22 cellular contexts compared by ENCODE assay signal in the genomic region with DNA sequence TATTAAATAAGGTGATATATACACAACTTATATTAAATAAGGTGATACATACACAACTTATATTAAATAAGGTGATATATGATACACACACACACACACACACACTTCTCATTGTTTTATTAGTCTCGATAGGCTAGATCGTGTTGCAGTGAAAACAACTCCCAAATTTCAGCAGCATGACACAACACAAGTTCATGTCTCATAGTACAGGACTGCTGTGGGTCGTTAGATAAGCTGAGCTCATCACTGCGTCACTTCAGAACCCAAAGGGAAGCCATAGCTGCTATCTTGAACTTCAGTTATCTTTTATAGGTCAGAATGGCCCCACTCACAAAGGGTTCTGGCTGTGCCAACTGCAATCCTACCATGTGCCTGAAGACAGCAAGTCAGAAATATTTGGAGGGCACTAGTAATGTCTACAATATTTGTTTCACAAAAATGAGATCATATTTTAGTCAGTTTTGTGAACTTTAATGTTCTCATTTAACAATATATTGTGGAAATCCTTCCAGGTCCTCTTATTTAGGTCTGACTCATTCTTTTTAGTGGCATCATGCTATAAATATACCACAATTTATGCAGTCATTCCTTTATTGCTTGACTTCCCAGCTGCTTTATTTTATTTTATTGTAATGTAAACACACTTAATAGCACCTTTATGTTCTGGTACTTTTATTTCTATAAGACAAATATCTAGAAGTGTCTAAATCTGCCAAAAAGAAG.
DNase-seq lines count a peak whose midpoint lies in the region; ATAC-seq and TF ChIP-seq lines count a peak whose summit lies in the region.
"Had no signal": no experiment of that assay in that cellular context is flagged by ENCODE, and none has a peak within 500 bp of the region (broad histone marks: within the 10 kb centered on the region; RNA-seq: fewer than 3 reads in every experiment).

No MANE protein-coding gene starts in this region.

- peak; percentile 80 for DNase-seq in Daoy (ENCODE audit: low read depth)
- DNase-seq in HUDEP-2 (lab: John Stamatoyannopoulos, UW; ENCODE audit: unreplicated experiment in 76 of 76) = peak in 70 of 76 experiments; percentile 8 to 91 (median 59)
- peak; percentile 8 for DNase-seq in astrocyte of the spinal cord (ENCODE audit: low read depth, low spot score)
- DNase-seq in right atrium auricular region (ENCODE audit: low spot score) = no peak
- DNase-seq in activated T-cell treated with anti-CD3 and anti-CD28 coated beads, Interleukin-2, amount 50 U/mL, for 4 hours = no peak
- no peak for DNase-seq in COR-L47 (lab: John Stamatoyannopoulos, UW)
- DNase-seq: activated CD4-positive, alpha-beta T cell treated with anti-CD3 and anti-CD28 coated beads, Interleukin-2, amount 10 ng/mL, durations not matched to agents 24 days and 14 days; activated naive CD8-positive, alpha-beta T cell treated with anti-CD3 and anti-CD28 coated beads for 36 hours; DMS53; head of caudate nucleus; midbrain; NCI-H1694; NCI-H524 treated with DMSO at 0.1 percent for 48 hours; T-helper 17 cell had no signal

- H3K27me3 ChIP-seq in right atrium auricular region = no peaks in the 10 kb centered on the region

- H3K4me1 Mint-ChIP-seq in activated T-cell treated with anti-CD3 and anti-CD28 coated beads, Interleukin-2, amount 50 U/mL, for 4 hours (ENCODE audit: low read depth) = no peaks in the 10 kb centered on the region
- H3K4me1 Mint-ChIP-seq: activated CD4-positive, alpha-beta T cell treated with anti-CD3 and anti-CD28 coated beads, Interleukin-2, amount 10 ng/mL, durations not matched to agents 24 days and 14 days; activated naive CD8-positive, alpha-beta T cell treated with anti-CD3 and anti-CD28 coated beads for 36 hours; central memory CD8-positive, alpha-beta T cell; stimulated activated memory B cell treated with anti-CD40 and anti-IgM and Interleukin-4, amounts not matched to agents 10 μg/mL and 1 μg/mL and 100 μg/mL, for 72 hours had no signal

- H3K27me3 Mint-ChIP-seq in activated T-cell treated with anti-CD3 and anti-CD28 coated beads, Interleukin-2, amount 50 U/mL, for 4 hours (ENCODE audit: low read depth) = peaks cover 31% of the 10 kb centered on the region

- no peaks in the 10 kb centered on the region for H3K9me3 ChIP-seq in right atrium auricular region
- H3K9me3 ChIP-seq: BLaER1 treated with 17β-estradiol and CSF1 and Interleukin-3, amounts not matched to agents 10 nM and 100 nM; HAP-1 had no signal

- no peak overlapping the region for H3K4me3 Mint-ChIP-seq in activated T-cell treated with anti-CD3 and anti-CD28 coated beads, Interleukin-2, amount 50 U/mL, for 4 hours
- H3K4me3 Mint-ChIP-seq: activated CD4-positive, alpha-beta T cell treated with anti-CD3 and anti-CD28 coated beads, Interleukin-2, amount 10 ng/mL, durations not matched to agents 24 days and 14 days; activated naive CD8-positive, alpha-beta T cell treated with anti-CD3 and anti-CD28 coated beads for 36 hours; central memory CD8-positive, alpha-beta T cell; stimulated activated memory B cell treated with anti-CD40 and anti-IgM and Interleukin-4, amounts not matched to agents 10 μg/mL and 1 μg/mL and 100 μg/mL, for 72 hours; T-helper 17 cell had no signal

- peak overlapping the region; percentile 16 to 71 for H3K27ac ChIP-seq in right atrium auricular region
- H3K27ac ChIP-seq: BLaER1 treated with 17β-estradiol and CSF1 and Interleukin-3, amounts not matched to agents 10 nM and 100 nM; KMS-11 had no signal

- H3K36me3 Mint-ChIP-seq in activated T-cell treated with anti-CD3 and anti-CD28 coated beads, Interleukin-2, amount 50 U/mL, for 4 hours (ENCODE audit: insufficient read depth) = no peaks in the 10 kb centered on the region
- H3K36me3 Mint-ChIP-seq: activated naive CD8-positive, alpha-beta T cell treated with anti-CD3 and anti-CD28 coated beads for 36 hours; stimulated activated memory B cell treated with anti-CD40 and anti-IgM and Interleukin-4, amounts not matched to agents 10 μg/mL and 1 μg/mL and 100 μg/mL, for 72 hours had no signal

- H3K4me1 ChIP-seq in right atrium auricular region = peaks cover 0 to 11% of the 10 kb centered on the region in 2 donors
- H3K4me1 ChIP-seq: BLaER1 treated with 17β-estradiol and CSF1 and Interleukin-3, amounts not matched to agents 10 nM and 100 nM; HAP-1 had no signal

- no peak for ATAC-seq in GM18861 (IDR thresholded peaks at IDR 0.05; ENCODE audit: unreplicated experiment)
- ATAC-seq in activated CD4-positive, CD25-positive, alpha-beta regulatory T cell treated with anti-CD3 and anti-CD28 coated beads, Interleukin-2, amount 50 U/mL, for 24 hours = no peak
- ATAC-seq in activated T-cell treated with anti-CD3 and anti-CD28 coated beads, Interleukin-2, amount 50 U/mL, for 4 hours = no peak
- ATAC-seq: stimulated activated memory B cell treated with anti-CD40 and anti-IgM and Interleukin-4, amounts not matched to agents 10 μg/mL and 1 μg/mL and 100 μg/mL, for 72 hours; T-helper 17 cell had no signal

- in situ Hi-C loops in astrocyte of the spinal cord (cut with HindIII; ENCODE audit: low sequenced_read_pairs) = no loop called here

- no peaks in the 10 kb centered on the region for H3K36me3 ChIP-seq in right atrium auricular region
- H3K36me3 ChIP-seq: BLaER1 treated with 17β-estradiol and CSF1 and Interleukin-3, amounts not matched to agents 10 nM and 100 nM; HAP-1 had no signal

- H3K4me3 ChIP-seq in astrocyte of the spinal cord (ENCODE audit: low read depth, low read length) (no peak overlapping the region), right atrium auricular region (no peak overlapping the region)
- H3K4me3 ChIP-seq: BLaER1 treated with 17β-estradiol and CSF1 and Interleukin-3, amounts not matched to agents 10 nM and 100 nM; HAP-1; smooth muscle cell had no signal

- H3K9me3 Mint-ChIP-seq in activated T-cell treated with anti-CD3 and anti-CD28 coated beads, Interleukin-2, amount 50 U/mL, for 4 hours = no peaks in the 10 kb centered on the region
- H3K9me3 Mint-ChIP-seq: activated CD4-positive, alpha-beta T cell treated with anti-CD3 and anti-CD28 coated beads, Interleukin-2, amount 10 ng/mL, durations not matched to agents 24 days and 14 days; activated naive CD8-positive, alpha-beta T cell treated with anti-CD3 and anti-CD28 coated beads for 36 hours; central memory CD8-positive, alpha-beta T cell; stimulated activated memory B cell treated with anti-CD40 and anti-IgM and Interleukin-4, amounts not matched to agents 10 μg/mL and 1 μg/mL and 100 μg/mL, for 72 hours had no signal

- TF ChIP-seq CTCF in astrocyte of the spinal cord (IDR thresholded peaks at IDR 0.05; ENCODE audit: low read depth, low read length) (no peak), right atrium auricular region (IDR thresholded peaks at IDR 0.05) (no peak)

Comparison
In these comparisons a context has a peak if more than half of its experiments do, and no peak if none do; other contexts are left out.
1. DNase-seq: peak in Daoy (single experiment), HUDEP-2 (70 of 76) and astrocyte of the spinal cord (single experiment); none in right atrium auricular region (single experiment), activated T-cell treated with anti-CD3 and anti-CD28 coated beads, Interleukin-2, amount 50 U/mL, for 4 hours (single experiment) and COR-L47 (single experiment).